In the genomic region with DNA sequence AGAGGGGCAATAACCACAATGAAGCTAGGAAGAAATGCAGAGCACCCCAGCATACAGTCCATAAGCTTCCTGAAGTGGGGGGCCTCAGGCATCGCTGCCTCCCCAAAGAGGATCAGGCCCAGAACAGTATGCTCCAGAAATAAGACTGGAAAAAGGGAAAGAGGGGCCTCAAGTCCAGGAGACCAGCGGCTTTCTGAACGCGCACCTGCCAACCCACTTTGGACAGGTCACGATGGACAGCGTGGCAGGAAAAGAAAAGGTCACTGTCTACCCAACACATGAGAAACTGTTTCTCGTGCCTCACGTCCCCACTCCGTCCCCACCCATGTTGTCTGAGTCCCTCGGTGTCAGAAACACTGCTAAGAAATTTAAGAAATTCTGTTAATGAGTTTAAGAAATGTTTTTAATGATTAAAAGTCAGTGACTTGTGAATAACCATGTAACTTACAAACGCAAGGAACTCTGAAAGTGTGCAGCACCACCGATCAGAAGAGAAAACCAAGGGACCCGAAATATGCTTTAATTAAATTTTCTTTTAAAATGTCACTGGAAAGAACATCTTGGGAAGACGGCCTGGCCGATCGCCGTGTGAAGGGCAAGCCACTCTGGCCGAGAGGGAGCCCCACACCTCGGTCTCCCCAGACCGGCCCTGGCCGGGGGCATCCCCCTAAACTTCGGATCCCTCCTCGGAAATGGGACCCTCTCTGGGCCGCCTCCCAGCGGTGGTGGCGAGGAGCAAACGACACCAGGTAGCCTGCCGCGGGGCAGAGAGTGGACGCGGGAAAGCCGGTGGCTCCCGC, we compare ENCODE assay signal across 8 cellular contexts. TPM values are rescaled to one million over a fixed set of nuclear protein-coding genes. Genes with fewer than 3 reads are reported as not detected.
DNase-seq lines count a peak whose midpoint lies in the region; ATAC-seq and TF ChIP-seq lines count a peak whose summit lies in the region.

No MANE protein-coding gene starts in this region.

- peak; percentile 25 for DNase-seq in ELR (ENCODE audit: low read depth)
- DNase-seq in NCI-H69 (lab: John Stamatoyannopoulos, UW) = peak; percentile 31
- DNase-seq in epithelial cell of proximal tubule (ENCODE audit: low read depth) = peak; percentile 45
- DNase-seq in naive thymus-derived CD8-positive, alpha-beta T cell = no peak
- no peak for DNase-seq in NCI-H2171 (lab: John Stamatoyannopoulos, UW)
- DNase-seq in NCI-H2107 (lab: John Stamatoyannopoulos, UW) = no peak

- H3K4me3 ChIP-seq in epithelial cell of proximal tubule (ENCODE audit: low read depth, low read length) = peak overlapping the region; percentile 58

- ATAC-seq in naive thymus-derived CD8-positive, alpha-beta T cell = no peak
- ATAC-seq in HG02840 (IDR thresholded peaks at IDR 0.05; ENCODE audit: low FRiP score, unreplicated experiment) = no peak
- ATAC-seq in GM21423 (IDR thresholded peaks at IDR 0.05; ENCODE audit: unreplicated experiment) = no peak

- H3K27ac Mint-ChIP-seq in naive thymus-derived CD8-positive, alpha-beta T cell = no peak overlapping the region

- H3K36me3 Mint-ChIP-seq in naive thymus-derived CD8-positive, alpha-beta T cell = peaks cover 0 to 9% (median 6%) of the 10 kb centered on the region in 3 donors

- TF ChIP-seq CTCF in epithelial cell of proximal tubule (conservative IDR thresholded peaks at IDR 0.05; ENCODE audit: low read depth, low read length) = no peak

- peak overlapping the region in 9 of 10 donors; percentile 40 to 69 (median 60) for H3K4me3 Mint-ChIP-seq in naive thymus-derived CD8-positive, alpha-beta T cell

- POLR2A ChIA-PET in naive thymus-derived CD8-positive, alpha-beta T cell (lab: Charles Lee) = no interaction called here

- peaks cover 0 to 15% (median 6%) of the 10 kb centered on the region in 4 donors for H3K4me1 Mint-ChIP-seq in naive thymus-derived CD8-positive, alpha-beta T cell

- H3K9me3 Mint-ChIP-seq in naive thymus-derived CD8-positive, alpha-beta T cell = peaks cover 0 to 13% (median 6%) of the 10 kb centered on the region in 9 donors

- peaks cover 29 to 49% (median 38%) of the 10 kb centered on the region in 5 donors for H3K27me3 Mint-ChIP-seq in naive thymus-derived CD8-positive, alpha-beta T cell

RNA-seq across cellular contexts. Expression of gene PPARG, which starts 1.7 kb away (rescaled TPM):
- total RNA-seq in epithelial cell of proximal tubule = 14.7 and 31.4 TPM in 2 replicates
- total RNA-seq in naive thymus-derived CD8-positive, alpha-beta T cell = not detected
- polyA plus RNA-seq in naive thymus-derived CD8-positive, alpha-beta T cell = not detected

Comparison
In these comparisons a context has a peak if more than half of its experiments do, and no peak if none do; other contexts are left out.
1. DNase-seq: peak in ELR (single experiment), NCI-H69 (single experiment) and epithelial cell of proximal tubule (single experiment); none in naive thymus-derived CD8-positive, alpha-beta T cell (0 of 10), NCI-H2171 (single experiment) and NCI-H2107 (single experiment).
2. RNA of gene PPARG, which starts 1.7 kb away (total RNA-seq): 14.7 to 31.4 TPM in epithelial cell of proximal tubule; not detected in naive thymus-derived CD8-positive, alpha-beta T cell; every median in the first group is over 10 times any median in the second.